ENCODE assay signal across 27 cellular contexts in genomic region chr17:37305406-37305905, GRCh38.
DNase-seq lines count a peak whose midpoint lies in the region; TF ChIP-seq lines count a peak whose summit lies in the region.
"Had no signal": no experiment of that assay in that cellular context is flagged by ENCODE, and none has a peak within 500 bp of the region (broad histone marks: within the 10 kb centered on the region; RNA-seq: fewer than 3 reads in every experiment).

No MANE protein-coding gene starts in this region.

- H2BK120ac ChIP-seq in mesenchymal stem cell (ENCODE audit: low read depth, low read length) = no peak overlapping the region

- no TSS peak for BruUV-seq in MCF 10A (replicated peaks; lab: Mats Ljungman, UMichigan)

- H2BK12ac ChIP-seq in mesenchymal stem cell (ENCODE audit: low read length in 2 of 2) = peak overlapping the region in 1 of 2 experiments; percentile 54

- TF ChIP-seq POLR2A in breast epithelium (IDR thresholded peaks at IDR 0.05) = no peak

- H3K27ac ChIP-seq in breast epithelium = no peak overlapping the region
- H3K27ac ChIP-seq in mesenchymal stem cell (ENCODE audit: low read length, poor library complexity, severe bottlenecking) = peak overlapping the region; percentile 10
- H3K27ac ChIP-seq: esophagus muscularis mucosa, heart right ventricle, psoas muscle had no signal

- no peak overlapping the region for H4K91ac ChIP-seq in mesenchymal stem cell (ENCODE audit: low read length)

- H3K9ac ChIP-seq in mesenchymal stem cell (ENCODE audit: low read length) = no peak overlapping the region
- H3K9ac ChIP-seq: SK-N-SH had no signal

- H3K27me3 Mint-ChIP-seq in MCF 10A (ENCODE audit: insufficient read depth, unreplicated experiment) = no peaks in the 10 kb centered on the region
- H3K27me3 Mint-ChIP-seq: brain; CD4-positive, CD25-positive, alpha-beta regulatory T cell; stimulated activated naive CD8-positive, alpha-beta T cell treated with anti-CD3 and anti-CD28 coated beads, Interleukin-15, amount 100 ng/mL, for 72 hours; T-helper 17 cell had no signal

- no peak overlapping the region for H3K4me2 ChIP-seq in mesenchymal stem cell (ENCODE audit: low read length, poor library complexity, severe bottlenecking)
- H3K4me2 ChIP-seq: SK-N-SH had no signal

- H3K4me3 ChIP-seq in breast epithelium (no peak overlapping the region), mesenchymal stem cell (ENCODE audit: insufficient read depth in 1 of 2, low read depth in 1 of 2, low read length in 2 of 2) (no peak overlapping the region)
- H3K4me3 ChIP-seq: esophagus muscularis mucosa, heart right ventricle, lung, psoas muscle had no signal

- H2BK5ac ChIP-seq in mesenchymal stem cell (ENCODE audit: low read depth, low read length, poor library complexity, severe bottlenecking) = no peak overlapping the region

- H3K4me3 Mint-ChIP-seq in MCF 10A (ENCODE audit: unreplicated experiment) = no peak overlapping the region
- H3K4me3 Mint-ChIP-seq: brain; CD4-positive, CD25-positive, alpha-beta regulatory T cell; stimulated activated naive CD8-positive, alpha-beta T cell treated with anti-CD3 and anti-CD28 coated beads, Interleukin-15, amount 100 ng/mL, for 72 hours; T-helper 17 cell had no signal

- DNase-seq in MCF 10A (ENCODE audit: unreplicated experiment) = peak; percentile 10
- DNase-seq in breast epithelium (ENCODE audit: low spot score in 2 of 2) = no peak
- peak; percentile 17 for DNase-seq in astrocyte of the hippocampus (ENCODE audit: low read depth, low spot score)
- DNase-seq in mesenchymal stem cell = no peak
- no peak for DNase-seq in stimulated activated CD4-positive, alpha-beta T cell treated with anti-CD3 and anti-CD28 coated beads, Interleukin-1b, Interleukin-23, amount 100 ng/mL, for 48 hours
- no peak for DNase-seq in nucleus accumbens (lab: John Stamatoyannopoulos, UW)
- DNase-seq in hippocampal formation (lab: John Stamatoyannopoulos, UW) = no peak
- no peak for DNase-seq in DMS114 treated with DMSO at 0.1 percent for 48 hours (lab: John Stamatoyannopoulos, UW; ENCODE audit: unreplicated experiment)
- DNase-seq: 8988T; activated CD4-positive, alpha-beta T cell treated with anti-CD3 and anti-CD28 coated beads, Interleukin-2, amount 50 U/mL, for 1 hour; activated T-cell treated with anti-CD3 and anti-CD28 coated beads, Interleukin-2, amount 50 U/mL, for 48 hours; CD4-positive, CD25-positive, alpha-beta regulatory T cell; DMS 273 treated with DMSO at 0.1 percent for 48 hours; effector CD8-positive, alpha-beta T cell; foreskin melanocyte; heart right ventricle; MM.1S; NCI-H1417 treated with DMSO at 0.1 percent for 48 hours; NCI-H345; NCI-H748 treated with DMSO at 0.1 percent for 48 hours; psoas muscle; SK-N-SH; stimulated activated naive CD8-positive, alpha-beta T cell treated with anti-CD3 and anti-CD28 coated beads, Interleukin-15, amount 100 ng/mL, for 72 hours; T-helper 17 cell had no signal

- H3K18ac ChIP-seq in mesenchymal stem cell (ENCODE audit: low read depth in 1 of 2, low read length in 2 of 2) = peak overlapping the region; percentile 34 to 75

- H3K27ac Mint-ChIP-seq in MCF 10A (ENCODE audit: low read depth, unreplicated experiment) = no peak overlapping the region
- H3K27ac Mint-ChIP-seq: CD4-positive, CD25-positive, alpha-beta regulatory T cell; stimulated activated naive CD8-positive, alpha-beta T cell treated with anti-CD3 and anti-CD28 coated beads, Interleukin-15, amount 100 ng/mL, for 72 hours; T-helper 17 cell had no signal

- H3K36me3 ChIP-seq in breast epithelium (no peaks in the 10 kb centered on the region), mesenchymal stem cell (ENCODE audit: control insufficient read depth in 1 of 2, insufficient read depth in 2 of 2, low read depth in 1 of 2, low read length in 2 of 2) (peaks cover 3 to 18% of the 10 kb centered on the region in 2 experiments)

- intact Hi-C loops in MCF 10A (cut with micrococcal nuclease) = no loop called here
- intact Hi-C loops in breast epithelium (cut with DNase I; ENCODE audit: low total_unique reads) = no loop called here

- H2BK15ac ChIP-seq in mesenchymal stem cell (ENCODE audit: low read depth, poor library complexity, severe bottlenecking) = no peak overlapping the region

- H4K8ac ChIP-seq in mesenchymal stem cell (ENCODE audit: low read length) = no peak overlapping the region

- POLR2A ChIA-PET in MCF 10A (lab: Yijun Ruan, JAX) = interaction anchor here (0.7 to 1.4 kb wide), 2 partner anchors 53 to 56 kb away, joined by 3 read pairs; no protein-coding TSS in a partner anchor

- no peaks in the 10 kb centered on the region for H3K9me3 Mint-ChIP-seq in MCF 10A (ENCODE audit: unreplicated experiment)
- H3K9me3 Mint-ChIP-seq: brain; CD4-positive, CD25-positive, alpha-beta regulatory T cell; stimulated activated naive CD8-positive, alpha-beta T cell treated with anti-CD3 and anti-CD28 coated beads, Interleukin-15, amount 100 ng/mL, for 72 hours had no signal

- H3K9me3 ChIP-seq in breast epithelium = no peaks in the 10 kb centered on the region
- no peaks in the 10 kb centered on the region for H3K9me3 ChIP-seq in mesenchymal stem cell (ENCODE audit: control insufficient read depth, low read length)
- H3K9me3 ChIP-seq: esophagus muscularis mucosa, heart right ventricle, psoas muscle, SK-N-SH had no signal

- H3K27me3 ChIP-seq in breast epithelium = no peaks in the 10 kb centered on the region
- H3K27me3 ChIP-seq in mesenchymal stem cell (ENCODE audit: control insufficient read depth in 1 of 2, insufficient read depth in 1 of 2, low read length in 2 of 2) = no peaks in the 10 kb centered on the region
- H3K27me3 ChIP-seq: esophagus muscularis mucosa, heart right ventricle had no signal

- H3K4me1 Mint-ChIP-seq in MCF 10A (ENCODE audit: insufficient read depth, unreplicated experiment) = peaks cover 10% of the 10 kb centered on the region
- H3K4me1 Mint-ChIP-seq: stimulated activated naive CD8-positive, alpha-beta T cell treated with anti-CD3 and anti-CD28 coated beads, Interleukin-15, amount 100 ng/mL, for 72 hours had no signal

- TF ChIP-seq CTCF in MCF 10A (IDR thresholded peaks at IDR 0.05; ENCODE audit: unreplicated experiment) = no peak
- TF ChIP-seq CTCF in breast epithelium (IDR thresholded peaks at IDR 0.05) = no peak

- peaks cover 17% of the 10 kb centered on the region for H3K36me3 Mint-ChIP-seq in MCF 10A (ENCODE audit: insufficient read depth, unreplicated experiment)

- no peaks in the 10 kb centered on the region for H3K4me1 ChIP-seq in breast epithelium
- H3K4me1 ChIP-seq in mesenchymal stem cell (ENCODE audit: control insufficient read depth, insufficient read depth, low read depth, low read length) = peaks cover 3% of the 10 kb centered on the region
- H3K4me1 ChIP-seq: psoas muscle had no signal

- H3K23ac ChIP-seq in mesenchymal stem cell (ENCODE audit: low read length in 2 of 2) = no peak overlapping the region

- H3K14ac ChIP-seq in mesenchymal stem cell (ENCODE audit: low read length in 2 of 2) = peak overlapping the region in 1 of 2 experiments; percentile 55

- H2AK5ac ChIP-seq in mesenchymal stem cell (ENCODE audit: low read length, severe bottlenecking) = peak overlapping the region; percentile 85

- H3K79me1 ChIP-seq in mesenchymal stem cell (replicated peaks; ENCODE audit: low read length, poor library complexity, severe bottlenecking) = peaks cover 22% of the 10 kb centered on the region

- CTCF ChIA-PET in MCF 10A (lab: Yijun Ruan, JAX) = interaction anchor here (0.6 to 0.8 kb wide), 5 partner anchors 67 to 1531 kb away, joined by 3 to 4 read pairs (median 4); no protein-coding TSS in a partner anchor

- no peak overlapping the region for H2AFZ ChIP-seq in mesenchymal stem cell (ENCODE audit: low read depth, low read length)

- 89% methylated on average over 1 of the region's 2 CpGs for WGBS in mesenchymal stem cell

- H3K4ac ChIP-seq in mesenchymal stem cell (ENCODE audit: low read depth in 1 of 2, low read length in 2 of 2) = no peak overlapping the region

Comparison
In these comparisons a context has a peak if more than half of its experiments do, and no peak if none do; other contexts are left out.
1. DNase-seq: peak in MCF 10A (single experiment) and astrocyte of the hippocampus (single experiment); none in breast epithelium (0 of 2), mesenchymal stem cell (single experiment), stimulated activated CD4-positive, alpha-beta T cell treated with anti-CD3 and anti-CD28 coated beads, Interleukin-1b, Interleukin-23, amount 100 ng/mL, for 48 hours (single experiment), nucleus accumbens (0 of 56), hippocampal formation (0 of 2) and DMS114 treated with DMSO at 0.1 percent for 48 hours (single experiment).